ENCODE assay signal across 8 cellular contexts in genomic region chr19:10960314-10961072, GRCh38. TPM values are rescaled to one million over a fixed set of nuclear protein-coding genes. Genes with fewer than 3 reads are reported as not detected.
A peak's percentile ranks its signal among the peaks of the same experiment; 100 is the strongest.
DNase-seq lines count a peak whose midpoint lies in the region; ATAC-seq and TF ChIP-seq lines count a peak whose summit lies in the region.

TSS of gene SMARCA4 (plus strand) at chr19:10961030. CDS start at chr19:10984152, 23,122 bp downstream.

- H3K36me3 Mint-ChIP-seq in activated T-helper 2 cell treated with anti-CD3 and anti-CD28 coated beads, Interferon-gamma antibody, Interleukin-2, Interleukin-4, amounts not matched to agents 10 μg/mL and 5 μg/mL and 100 μg/mL, durations not matched to agents 14 hours and 24 hours and 36 hours (ENCODE audit: low read depth), result peaks cover 9% of the 10 kb centered on the region
- H3K36me3 Mint-ChIP-seq in naive thymus-derived CD8-positive, alpha-beta T cell, result no peaks in the 10 kb centered on the region
- H3K36me3 Mint-ChIP-seq in stimulated activated naive B cell treated with anti-CD40 and anti-IgM and Interleukin-4, amounts not matched to agents 10 μg/mL and 1 μg/mL and 100 μg/mL, for 72 hours, result peaks cover 5 to 8% of the 10 kb centered on the region in 2 donors

- no peak for TF ChIP-seq CTCF in DOHH2 (IDR thresholded peaks at IDR 0.05; ENCODE audit: low read depth, low read length, poor library complexity, severe bottlenecking)
- TF ChIP-seq CTCF in Loucy (conservative IDR thresholded peaks at IDR 0.05; ENCODE audit: low read length), result no peak
- TF ChIP-seq CTCF in RWPE2 (IDR thresholded peaks at IDR 0.05; ENCODE audit: poor library complexity, severe bottlenecking), result no peak
- no peak for TF ChIP-seq CTCF in fibroblast of mammary gland (conservative IDR thresholded peaks at IDR 0.05; ENCODE audit: control insufficient read depth, insufficient read depth, low read depth, low read length)

- H3F3A ChIP-seq in DOHH2 (ENCODE audit: control insufficient read depth, insufficient read depth) (peaks cover 22% of the 10 kb centered on the region), Loucy (ENCODE audit: low read depth) (no peaks in the 10 kb centered on the region)

- H2AFZ ChIP-seq in Loucy (ENCODE audit: low read length), result peak within 1 kb of the TSS; percentile 79

- H3K79me2 ChIP-seq in DOHH2 (ENCODE audit: control insufficient read depth, low read length), result peaks cover 59% of the 10 kb centered on the region
- peaks cover 58% of the 10 kb centered on the region for H3K79me2 ChIP-seq in Loucy (ENCODE audit: insufficient read depth, low read length)

- H3K9me3 ChIP-seq in DOHH2 (ENCODE audit: control insufficient read depth, insufficient read depth, low read length) (no peaks in the 10 kb centered on the region), Loucy (ENCODE audit: insufficient read depth, low read depth, low read length) (no peaks in the 10 kb centered on the region), RWPE2 (ENCODE audit: severe bottlenecking) (no peaks in the 10 kb centered on the region)

- H3K4me1 ChIP-seq in DOHH2 (ENCODE audit: control insufficient read depth, low read length) (peaks cover 37% of the 10 kb centered on the region), Loucy (ENCODE audit: insufficient read depth, low read length, poor library complexity, severe bottlenecking) (peaks cover 22% of the 10 kb centered on the region), RWPE2 (ENCODE audit: insufficient read depth, poor library complexity, severe bottlenecking) (no peaks in the 10 kb centered on the region)

- peak within 1 kb of the TSS; percentile 91 for H3K4me3 Mint-ChIP-seq in activated T-helper 2 cell treated with anti-CD3 and anti-CD28 coated beads, Interferon-gamma antibody, Interleukin-2, Interleukin-4, amounts not matched to agents 10 μg/mL and 5 μg/mL and 100 μg/mL, durations not matched to agents 14 hours and 24 hours and 36 hours (ENCODE audit: low read depth)
- H3K4me3 Mint-ChIP-seq in naive thymus-derived CD8-positive, alpha-beta T cell, result peak within 1 kb of the TSS; percentile 86 to 95 (median 90)
- H3K4me3 Mint-ChIP-seq in stimulated activated naive B cell treated with anti-CD40 and anti-IgM and Interleukin-4, amounts not matched to agents 10 μg/mL and 1 μg/mL and 100 μg/mL, for 72 hours, result peak within 1 kb of the TSS; percentile 87 to 95

- ATAC-seq in RWPE2 (ENCODE audit: low read depth), result peak; percentile 80
- peak; percentile 70 to 75 for ATAC-seq in naive thymus-derived CD8-positive, alpha-beta T cell
- peak; percentile 82 to 87 for ATAC-seq in stimulated activated naive B cell treated with anti-CD40 and anti-IgM and Interleukin-4, amounts not matched to agents 10 μg/mL and 1 μg/mL and 100 μg/mL, for 72 hours (replicated peaks)

- no peaks in the 10 kb centered on the region for H3K9me3 Mint-ChIP-seq in activated T-helper 2 cell treated with anti-CD3 and anti-CD28 coated beads, Interferon-gamma antibody, Interleukin-2, Interleukin-4, amounts not matched to agents 10 μg/mL and 5 μg/mL and 100 μg/mL, durations not matched to agents 14 hours and 24 hours and 36 hours
- H3K9me3 Mint-ChIP-seq in naive thymus-derived CD8-positive, alpha-beta T cell, result no peaks in the 10 kb centered on the region
- H3K9me3 Mint-ChIP-seq in stimulated activated naive B cell treated with anti-CD40 and anti-IgM and Interleukin-4, amounts not matched to agents 10 μg/mL and 1 μg/mL and 100 μg/mL, for 72 hours, result no peaks in the 10 kb centered on the region

- H3K36me3 ChIP-seq in DOHH2 (ENCODE audit: control insufficient read depth, low read length) (peaks cover 37% of the 10 kb centered on the region), Loucy (ENCODE audit: insufficient read depth, low read length) (no peaks in the 10 kb centered on the region), RWPE2 (ENCODE audit: low read depth) (peaks cover 7% of the 10 kb centered on the region; the same call in 1 of the 2 replicates)

- H3K9me2 ChIP-seq in DOHH2 (replicated peaks; ENCODE audit: control insufficient read depth, low read length) (no peaks in the 10 kb centered on the region), Loucy (replicated peaks; ENCODE audit: low read depth, low read length) (no peaks in the 10 kb centered on the region)

- H3K27me3 ChIP-seq in DOHH2 (ENCODE audit: control insufficient read depth, low read length) (no peaks in the 10 kb centered on the region), Loucy (ENCODE audit: insufficient read depth, low read length, poor library complexity, severe bottlenecking) (no peaks in the 10 kb centered on the region), RWPE2 (ENCODE audit: insufficient read depth, poor library complexity, severe bottlenecking) (no peaks in the 10 kb centered on the region)

- H3K27me3 Mint-ChIP-seq in activated T-helper 2 cell treated with anti-CD3 and anti-CD28 coated beads, Interferon-gamma antibody, Interleukin-2, Interleukin-4, amounts not matched to agents 10 μg/mL and 5 μg/mL and 100 μg/mL, durations not matched to agents 14 hours and 24 hours and 36 hours (ENCODE audit: low read depth), result no peaks in the 10 kb centered on the region
- no peaks in the 10 kb centered on the region for H3K27me3 Mint-ChIP-seq in naive thymus-derived CD8-positive, alpha-beta T cell
- H3K27me3 Mint-ChIP-seq in stimulated activated naive B cell treated with anti-CD40 and anti-IgM and Interleukin-4, amounts not matched to agents 10 μg/mL and 1 μg/mL and 100 μg/mL, for 72 hours, result no peaks in the 10 kb centered on the region

- peak within 1 kb of the TSS; percentile 92 for H3K9ac ChIP-seq in Loucy (ENCODE audit: low read depth, low read length, poor library complexity, severe bottlenecking)

- H4K20me1 ChIP-seq in DOHH2 (ENCODE audit: control insufficient read depth, insufficient read depth, low read depth, low read length) (no peaks in the 10 kb centered on the region), Loucy (ENCODE audit: insufficient read depth, low read length, poor library complexity, severe bottlenecking) (peaks cover 35% of the 10 kb centered on the region)

- H3K4me1 Mint-ChIP-seq in activated T-helper 2 cell treated with anti-CD3 and anti-CD28 coated beads, Interferon-gamma antibody, Interleukin-2, Interleukin-4, amounts not matched to agents 10 μg/mL and 5 μg/mL and 100 μg/mL, durations not matched to agents 14 hours and 24 hours and 36 hours (ENCODE audit: low read depth), result peaks cover 28% of the 10 kb centered on the region
- H3K4me1 Mint-ChIP-seq in naive thymus-derived CD8-positive, alpha-beta T cell, result peaks cover 10 to 48% (median 39%) of the 10 kb centered on the region in 4 donors
- H3K4me1 Mint-ChIP-seq in stimulated activated naive B cell treated with anti-CD40 and anti-IgM and Interleukin-4, amounts not matched to agents 10 μg/mL and 1 μg/mL and 100 μg/mL, for 72 hours, result peaks cover 25 to 40% of the 10 kb centered on the region in 2 donors

- H3K4me3 ChIP-seq in DOHH2 (ENCODE audit: low read length) (peak within 1 kb of the TSS; percentile 75), Loucy (ENCODE audit: low read length, poor library complexity, severe bottlenecking) (peak within 1 kb of the TSS; percentile 97), RWPE2 (ENCODE audit: severe bottlenecking) (peak within 1 kb of the TSS; percentile 67), fibroblast of mammary gland (ENCODE audit: control insufficient read depth, low read depth, low read length) (peak within 1 kb of the TSS; percentile 68)

- peak within 1 kb of the TSS; percentile 86 for H3K27ac Mint-ChIP-seq in activated T-helper 2 cell treated with anti-CD3 and anti-CD28 coated beads, Interferon-gamma antibody, Interleukin-2, Interleukin-4, amounts not matched to agents 10 μg/mL and 5 μg/mL and 100 μg/mL, durations not matched to agents 14 hours and 24 hours and 36 hours
- peak within 1 kb of the TSS; percentile 86 to 96 (median 94) for H3K27ac Mint-ChIP-seq in naive thymus-derived CD8-positive, alpha-beta T cell
- peak within 1 kb of the TSS; percentile 98 for H3K27ac Mint-ChIP-seq in stimulated activated naive B cell treated with anti-CD40 and anti-IgM and Interleukin-4, amounts not matched to agents 10 μg/mL and 1 μg/mL and 100 μg/mL, for 72 hours

- DNase-seq in GOT3 (lab: John Stamatoyannopoulos, UW) (peak; percentile 95), RWPE2 (ENCODE audit: low spot score) (peak; percentile 91), fibroblast of mammary gland (ENCODE audit: low read depth) (peak; percentile 95)
- DNase-seq in activated T-helper 2 cell treated with anti-CD3 and anti-CD28 coated beads, Interferon-gamma antibody, Interleukin-2, Interleukin-4, amounts not matched to agents 10 μg/mL and 5 μg/mL and 100 μg/mL, durations not matched to agents 14 hours and 24 hours and 36 hours (ENCODE audit: low spot score), result peak; percentile 97
- DNase-seq in naive thymus-derived CD8-positive, alpha-beta T cell, result peak; percentile 94 to 100 (median 99)
- DNase-seq in stimulated activated naive B cell treated with anti-CD40 and anti-IgM and Interleukin-4, amounts not matched to agents 10 μg/mL and 1 μg/mL and 100 μg/mL, for 72 hours, result peak; percentile 98

- H3K4me2 ChIP-seq in DOHH2 (ENCODE audit: low read length) (peak within 1 kb of the TSS; percentile 81), Loucy (ENCODE audit: low read depth, low read length, poor library complexity, severe bottlenecking) (peak within 1 kb of the TSS; percentile 97)

- intact Hi-C loops in activated T-helper 2 cell treated with anti-CD3 and anti-CD28 coated beads, Interferon-gamma antibody, Interleukin-2, Interleukin-4, amounts not matched to agents 10 μg/mL and 5 μg/mL and 100 μg/mL, durations not matched to agents 14 hours and 24 hours and 36 hours (cut with micrococcal nuclease), result loop anchor here (1.0 to 5.0 kb wide), 2 partner anchors 32 to 1143 kb away; partner anchors contain the start of genes FBXL12, TIMM29 and YIPF2

- POLR2A ChIA-PET in naive thymus-derived CD8-positive, alpha-beta T cell (lab: Charles Lee), result interaction anchor here (0.6 to 1.5 kb wide), 12 partner anchors 20 to 1600 kb away, joined by 3 to 8 read pairs (median 3); partner anchors contain the start of genes LDLR, SWSAP1 and TMED1

- H3K27ac ChIP-seq in DOHH2 (ENCODE audit: low read depth, low read length) (peak within 1 kb of the TSS; percentile 98), RWPE2 (ENCODE audit: poor library complexity, severe bottlenecking) (peak within 1 kb of the TSS; percentile 83)

RNA-seq across cellular contexts. Expression of gene SMARCA4, which starts in this region (rescaled TPM):
- 149 and 158 TPM in 2 replicates for total RNA-seq in activated T-helper 2 cell treated with anti-CD3 and anti-CD28 coated beads, Interferon-gamma antibody, Interleukin-2, Interleukin-4, amounts not matched to agents 10 μg/mL and 5 μg/mL and 100 μg/mL, durations not matched to agents 14 hours and 24 hours and 36 hours
- 100 to 1,000 TPM; 100 to 108 TPM for total RNA-seq in naive thymus-derived CD8-positive, alpha-beta T cell
- 10 to 100 TPM in 2 of 3 donors, 1 to 10 TPM in 1; 6.0 to 29.5 (median 12.6) TPM for polyA plus RNA-seq in naive thymus-derived CD8-positive, alpha-beta T cell

Comparison
In these comparisons a context has a peak if more than half of its experiments do, and no peak if none do; other contexts are left out.
1. Peak in every context shown above with its lines: DNase-seq, ATAC-seq, H3K4me3 ChIP-seq and H3K27ac ChIP-seq.